ENCODE assay signal across 36 cellular contexts in the genomic region with DNA sequence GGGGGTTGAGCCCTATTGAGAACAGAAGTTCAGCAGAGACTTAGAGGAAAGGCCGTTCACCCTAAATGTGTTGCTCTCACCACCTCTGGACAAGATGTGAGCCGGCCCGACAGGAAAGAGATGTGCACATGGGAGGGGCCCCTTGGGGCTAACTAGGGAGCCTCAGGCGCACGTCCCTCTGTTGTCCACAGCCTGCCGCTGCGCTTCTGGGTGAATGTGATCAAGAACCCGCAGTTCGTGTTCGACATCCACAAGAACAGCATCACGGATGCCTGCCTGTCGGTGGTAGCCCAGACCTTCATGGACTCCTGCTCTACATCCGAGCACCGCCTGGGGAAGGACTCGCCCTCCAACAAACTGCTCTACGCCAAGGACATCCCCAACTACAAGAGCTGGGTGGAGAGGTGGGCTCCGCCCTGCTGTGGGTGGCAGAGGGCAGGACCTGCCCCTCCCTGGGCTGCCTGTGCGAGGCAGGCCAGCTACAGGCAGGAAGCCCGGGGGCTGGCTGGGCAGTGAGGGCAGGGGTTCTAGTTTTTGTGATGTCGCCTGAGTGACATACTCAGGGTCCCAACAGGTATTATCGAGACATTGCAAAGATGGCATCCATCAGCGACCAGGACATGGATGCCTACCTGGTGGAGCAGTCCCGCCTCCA.
"Had no signal": no experiment of that assay in that cellular context is flagged by ENCODE, and none has a peak within 500 bp of the region (broad histone marks: within the 10 kb centered on the region; RNA-seq: fewer than 3 reads in every experiment).

No MANE protein-coding gene starts in this region.

- H3K36me3 Mint-ChIP-seq: activated naive CD4-positive, alpha-beta T cell treated with anti-CD3 and anti-CD28 coated beads, Interleukin-2, amount 50 U/mL, for 24 hours; activated naive CD8-positive, alpha-beta T cell; activated naive CD8-positive, alpha-beta T cell treated with anti-CD3 and anti-CD28 coated beads, Interleukin-2, amount 10 ng/mL, durations not matched to agents 7 days and 5 days had no signal

- H3K4me1 Mint-ChIP-seq: activated naive CD8-positive, alpha-beta T cell treated with anti-CD3 and anti-CD28 coated beads, Interleukin-2, amount 10 ng/mL, durations not matched to agents 7 days and 5 days; brain; central memory CD8-positive, alpha-beta T cell had no signal

- H3K36me3 ChIP-seq: cardiac muscle cell had no signal

- H3K4me1 ChIP-seq: ascending aorta had no signal

- H3K27me3 Mint-ChIP-seq: activated B cell treated with CpG ODN at 0.5 μM for 24 hours; activated CD4-positive, alpha-beta memory T cell treated with anti-CD3 and anti-CD28 coated beads, Interleukin-2, amount 10 ng/mL, durations not matched to agents 7 days and 5 days; activated CD4-positive, alpha-beta T cell treated with anti-CD3 and anti-CD28 coated beads, Interleukin-2, amount 10 ng/mL, durations not matched to agents 24 days and 14 days; activated CD8-positive, alpha-beta memory T cell treated with anti-CD3 and anti-CD28 coated beads, Interleukin-2, amount 10 ng/mL, durations not matched to agents 7 days and 5 days; activated naive CD4-positive, alpha-beta T cell treated with anti-CD3 and anti-CD28 coated beads, Interleukin-2, amount 10 ng/mL, durations not matched to agents 7 days and 5 days; activated naive CD4-positive, alpha-beta T cell treated with anti-CD3 and anti-CD28 coated beads, Interleukin-2, amount 50 U/mL, for 24 hours; activated naive CD8-positive, alpha-beta T cell; activated naive CD8-positive, alpha-beta T cell treated with anti-CD3 and anti-CD28 coated beads, Interleukin-2, amount 10 ng/mL, durations not matched to agents 7 days and 5 days; activated naive CD8-positive, alpha-beta T cell treated with anti-CD3 and anti-CD28 coated beads, Interleukin-2, amount 50 U/mL, for 24 hours; brain; central memory CD8-positive, alpha-beta T cell had no signal

- H3K27me3 ChIP-seq: ascending aorta, cardiac muscle cell had no signal

- H3K27ac ChIP-seq: ascending aorta, cardiac muscle cell, VCaP had no signal

- H3K4me3 Mint-ChIP-seq: activated B cell treated with CpG ODN at 0.5 μM for 24 hours; activated CD4-positive, alpha-beta memory T cell treated with anti-CD3 and anti-CD28 coated beads, Interleukin-2, amount 10 ng/mL, durations not matched to agents 7 days and 5 days; activated CD4-positive, alpha-beta T cell treated with anti-CD3 and anti-CD28 coated beads, Interleukin-2, amount 10 ng/mL, durations not matched to agents 24 days and 14 days; activated CD8-positive, alpha-beta memory T cell treated with anti-CD3 and anti-CD28 coated beads, Interleukin-2, amount 10 ng/mL, durations not matched to agents 7 days and 5 days; activated CD8-positive, alpha-beta T cell treated with anti-CD3 and anti-CD28 coated beads, Interleukin-2, amount 10 ng/mL, durations not matched to agents 7 days and 5 days; activated naive CD4-positive, alpha-beta T cell treated with anti-CD3 and anti-CD28 coated beads, Interleukin-2, amount 10 ng/mL, durations not matched to agents 7 days and 5 days; activated naive CD4-positive, alpha-beta T cell treated with anti-CD3 and anti-CD28 coated beads, Interleukin-2, amount 50 U/mL, for 24 hours; activated naive CD8-positive, alpha-beta T cell; activated naive CD8-positive, alpha-beta T cell treated with anti-CD3 and anti-CD28 coated beads, Interleukin-2, amount 10 ng/mL, durations not matched to agents 7 days and 5 days; activated naive CD8-positive, alpha-beta T cell treated with anti-CD3 and anti-CD28 coated beads, Interleukin-2, amount 50 U/mL, for 24 hours; activated T-cell treated with anti-CD3 and anti-CD28 coated beads, Interleukin-2, amount 50 U/mL, for 24 hours; brain; central memory CD8-positive, alpha-beta T cell; T-helper 1 cell treated with Interleukin-12 subunit alpha and Interleukin-12 subunit beta and Interleukin-4 antibody, amounts not matched to agents 30 μg/mL and 1 μg/mL, for 36 hours; T-helper 2 cell treated with Interferon-gamma antibody and Interleukin-4, amounts not matched to agents 5 μg/mL and 100 μg/mL, for 36 hours had no signal

- DNase-seq: activated B cell treated with CpG ODN at 0.5 μM for 24 hours; activated CD4-positive, alpha-beta memory T cell treated with anti-CD3 and anti-CD28 coated beads, Interleukin-2, amount 10 ng/mL, durations not matched to agents 7 days and 5 days; activated CD4-positive, alpha-beta T cell treated with anti-CD3 and anti-CD28 coated beads for 4 hours; activated CD4-positive, alpha-beta T cell treated with anti-CD3 and anti-CD28 coated beads, Interleukin-2, amount 10 ng/mL, durations not matched to agents 24 days and 14 days; activated CD4-positive, alpha-beta T cell treated with anti-CD3 and anti-CD28 coated beads, Interleukin-2, amount 50 U/mL, for 48 hours; activated CD4-positive, CD25-positive, alpha-beta regulatory T cell treated with anti-CD3 and anti-CD28 coated beads, Interleukin-2, amount 50 U/mL, for 72 hours; activated CD8-positive, alpha-beta memory T cell treated with anti-CD3 and anti-CD28 coated beads for 24 hours; activated CD8-positive, alpha-beta memory T cell treated with anti-CD3 and anti-CD28 coated beads, Interleukin-2, amount 10 ng/mL, durations not matched to agents 7 days and 5 days; activated CD8-positive, alpha-beta memory T cell treated with anti-CD3 and anti-CD28 coated beads, Interleukin-2, amount 50 U/mL, for 48 hours; activated CD8-positive, alpha-beta T cell treated with anti-CD3 and anti-CD28 coated beads, Interleukin-2, amount 10 ng/mL, durations not matched to agents 7 days and 5 days; activated effector memory CD4-positive, alpha-beta T cell treated with Interleukin-2 at 50 U/mL for 16 hours; activated gamma-delta T cell; activated naive CD4-positive, alpha-beta T cell treated with anti-CD3 and anti-CD28 coated beads, Interleukin-2, amount 10 ng/mL, durations not matched to agents 7 days and 5 days; activated naive CD4-positive, alpha-beta T cell treated with Interleukin-2 at 50 U/mL for 16 hours; activated naive CD8-positive, alpha-beta T cell treated with anti-CD3 and anti-CD28 coated beads, Interleukin-2, amount 10 ng/mL, durations not matched to agents 7 days and 5 days; activated naive CD8-positive, alpha-beta T cell treated with anti-CD3 and anti-CD28 coated beads, Interleukin-2, amount 50 U/mL, for 24 hours; activated T-cell treated with anti-CD3 and anti-CD28 coated beads, Interleukin-2, amount 50 U/mL, for 24 hours; activated T-cell treated with anti-CD3 and anti-CD28 coated beads, Interleukin-2, amount 50 U/mL, for 48 hours; amygdala; anterior cingulate cortex; caudate nucleus; T-helper 1 cell; T-helper 2 cell; T-helper 9 cell had no signal

- FAIRE-seq: bronchial epithelial cell, TTC549 had no signal

- H3K4me3 ChIP-seq: ascending aorta, cardiac muscle cell had no signal

- ATAC-seq: activated CD8-positive, alpha-beta memory T cell treated with anti-CD3 and anti-CD28 coated beads, Interleukin-2, amount 10 ng/mL, durations not matched to agents 7 days and 5 days; activated CD8-positive, alpha-beta T cell treated with anti-CD3 and anti-CD28 coated beads, Interleukin-2, amount 10 ng/mL, durations not matched to agents 7 days and 5 days; activated naive CD8-positive, alpha-beta T cell treated with anti-CD3 and anti-CD28 coated beads, Interleukin-2, amount 50 U/mL, for 24 hours had no signal

- H3K27ac Mint-ChIP-seq: activated B cell treated with CpG ODN at 0.5 μM for 24 hours; activated CD4-positive, alpha-beta memory T cell treated with anti-CD3 and anti-CD28 coated beads, Interleukin-2, amount 10 ng/mL, durations not matched to agents 7 days and 5 days; activated CD4-positive, alpha-beta T cell treated with anti-CD3 and anti-CD28 coated beads, Interleukin-2, amount 10 ng/mL, durations not matched to agents 24 days and 14 days; activated CD8-positive, alpha-beta memory T cell treated with anti-CD3 and anti-CD28 coated beads, Interleukin-2, amount 10 ng/mL, durations not matched to agents 7 days and 5 days; activated CD8-positive, alpha-beta T cell treated with anti-CD3 and anti-CD28 coated beads, Interleukin-2, amount 10 ng/mL, durations not matched to agents 7 days and 5 days; activated naive CD4-positive, alpha-beta T cell treated with anti-CD3 and anti-CD28 coated beads, Interleukin-2, amount 10 ng/mL, durations not matched to agents 7 days and 5 days; activated naive CD4-positive, alpha-beta T cell treated with anti-CD3 and anti-CD28 coated beads, Interleukin-2, amount 50 U/mL, for 24 hours; activated naive CD8-positive, alpha-beta T cell; activated naive CD8-positive, alpha-beta T cell treated with anti-CD3 and anti-CD28 coated beads, Interleukin-2, amount 10 ng/mL, durations not matched to agents 7 days and 5 days; activated naive CD8-positive, alpha-beta T cell treated with anti-CD3 and anti-CD28 coated beads, Interleukin-2, amount 50 U/mL, for 24 hours; activated T-cell treated with anti-CD3 and anti-CD28 coated beads, Interleukin-2, amount 50 U/mL, for 24 hours; activated T-helper 2 cell treated with anti-CD3 and anti-CD28 coated beads, Interferon-gamma antibody, Interleukin-2, Interleukin-4, amounts not matched to agents 10 μg/mL and 5 μg/mL and 100 μg/mL, durations not matched to agents 14 hours and 24 hours and 36 hours; brain; T-helper 1 cell treated with Interleukin-12 subunit alpha and Interleukin-12 subunit beta and Interleukin-4 antibody, amounts not matched to agents 30 μg/mL and 1 μg/mL, for 36 hours; T-helper 2 cell treated with Interferon-gamma antibody and Interleukin-4, amounts not matched to agents 5 μg/mL and 100 μg/mL, for 36 hours had no signal

- H3K9me3 ChIP-seq: ascending aorta had no signal

- H3K9me3 Mint-ChIP-seq: activated B cell treated with CpG ODN at 0.5 μM for 24 hours; activated CD4-positive, alpha-beta memory T cell treated with anti-CD3 and anti-CD28 coated beads, Interleukin-2, amount 10 ng/mL, durations not matched to agents 7 days and 5 days; activated CD4-positive, alpha-beta T cell treated with anti-CD3 and anti-CD28 coated beads, Interleukin-2, amount 10 ng/mL, durations not matched to agents 24 days and 14 days; activated naive CD4-positive, alpha-beta T cell treated with anti-CD3 and anti-CD28 coated beads, Interleukin-2, amount 10 ng/mL, durations not matched to agents 7 days and 5 days; activated naive CD4-positive, alpha-beta T cell treated with anti-CD3 and anti-CD28 coated beads, Interleukin-2, amount 50 U/mL, for 24 hours; activated naive CD8-positive, alpha-beta T cell treated with anti-CD3 and anti-CD28 coated beads, Interleukin-2, amount 10 ng/mL, durations not matched to agents 7 days and 5 days; activated naive CD8-positive, alpha-beta T cell treated with anti-CD3 and anti-CD28 coated beads, Interleukin-2, amount 50 U/mL, for 24 hours; activated T-cell treated with anti-CD3 and anti-CD28 coated beads, Interleukin-2, amount 50 U/mL, for 24 hours; activated T-helper 2 cell treated with anti-CD3 and anti-CD28 coated beads, Interferon-gamma antibody, Interleukin-2, Interleukin-4, amounts not matched to agents 10 μg/mL and 5 μg/mL and 100 μg/mL, durations not matched to agents 14 hours and 24 hours and 36 hours; central memory CD8-positive, alpha-beta T cell; T-helper 1 cell treated with Interleukin-12 subunit alpha and Interleukin-12 subunit beta and Interleukin-4 antibody, amounts not matched to agents 30 μg/mL and 1 μg/mL, for 36 hours; T-helper 2 cell treated with Interferon-gamma antibody and Interleukin-4, amounts not matched to agents 5 μg/mL and 100 μg/mL, for 36 hours had no signal
